In genomic region chr10:79098596-79099015, GRCh38 we compare ENCODE assay signal across 1 cellular context.
TF ChIP-seq lines count a peak whose summit lies in the region.

No MANE protein-coding gene starts in this region.

TF ChIP-seq in GM12878, 131 proteins besides CTCF, POLR2A, EP300 and RAD21 (continued from another document and continues in another):
- TF ChIP-seq CHD2 (IDR thresholded peaks at IDR 0.05; ENCODE audit: borderline replicate concordance, low read depth, low read length) (0 out of 2 replicates have a peak, but pooled peaks have one; percentile 25), BCLAF1 (IDR thresholded peaks at IDR 0.05) (no peak), DPF2 (IDR thresholded peaks at IDR 0.05) (peak; percentile 93), TCF12 (IDR thresholded peaks at IDR 0.05; ENCODE audit: low read depth, low read length) (peak; percentile 93), HDAC2 (IDR thresholded peaks at IDR 0.05) (no peak), HDAC6 (IDR thresholded peaks at IDR 0.05; ENCODE audit: unreplicated experiment) (no peak), HSF1 (IDR thresholded peaks at IDR 0.05; ENCODE audit: low read depth, low read length) (no peak), MTA3 (IDR thresholded peaks at IDR 0.05; ENCODE audit: borderline replicate concordance, low read length) (peak; percentile 84; the same call in 1 of the 2 replicates), HDGF (IDR thresholded peaks at IDR 0.05) (no peak), GABPA (IDR thresholded peaks at IDR 0.05; ENCODE audit: low read depth) (no peak), NBN (IDR thresholded peaks at IDR 0.05) (peak; percentile 76; the same call in 1 of the 2 replicates), NR2F1 (conservative IDR thresholded peaks at IDR 0.05) (peak; percentile 81), SKIL (IDR thresholded peaks at IDR 0.05; ENCODE audit: low read depth, poor library complexity, severe bottlenecking) (peak; percentile 70), MLLT1 (IDR thresholded peaks at IDR 0.05) (peak; percentile 57; the same call in 1 of the 2 replicates), MEF2B (IDR thresholded peaks at IDR 0.05; ENCODE audit: partially characterized antibody, poor library complexity, severe bottlenecking) (no peak), POU2F2 (IDR thresholded peaks at IDR 0.05; ENCODE audit: borderline replicate concordance, low read depth, low read length) (peak; percentile 56; the same call in 1 of the 3 replicates), NRF1 (conservative IDR thresholded peaks at IDR 0.05; ENCODE audit: low read depth, low read length) (no peak), RELB (IDR thresholded peaks at IDR 0.05; ENCODE audit: low read depth) (peak; percentile 67), PRDM15 (CRISPR knock-in tag; IDR thresholded peaks at IDR 0.05) (no peak), MTA2 (IDR thresholded peaks at IDR 0.05; ENCODE audit: low read depth) (peak; percentile 86), IKZF1 (conservative IDR thresholded peaks at IDR 0.05) (peak; percentile 74), EGR1 (IDR thresholded peaks at IDR 0.05; ENCODE audit: borderline replicate concordance in 1 of 2, low read depth in 2 of 2, low read length in 2 of 2) (peak in 1 of 2 experiments; percentile 57; a peak in 2 of 3 replicates), ATF7 (IDR thresholded peaks at IDR 0.05; ENCODE audit: low read depth) (peak; percentile 87), CBFB (IDR thresholded peaks at IDR 0.05; ENCODE audit: low read depth) (peak; percentile 55; the same call in 1 of the 2 replicates), BHLHE40 (IDR thresholded peaks at IDR 0.05; ENCODE audit: borderline replicate concordance in 1 of 2, low read depth in 2 of 2, low read length in 1 of 2) (peak; percentile 90 to 96), RUNX3 (IDR thresholded peaks at IDR 0.05; ENCODE audit: low read length) (peak; percentile 92), ASH2L (IDR thresholded peaks at IDR 0.05; ENCODE audit: borderline replicate concordance, low read depth) (no peak), CEBPZ (IDR thresholded peaks at IDR 0.05; ENCODE audit: low read depth, low read length) (no peak), NFIC (IDR thresholded peaks at IDR 0.05; ENCODE audit: low read depth, low read length) (peak; percentile 31; the same call in 1 of the 2 replicates), CREB1 (IDR thresholded peaks at IDR 0.05; ENCODE audit: low read depth) (peak; percentile 43; the same call in 1 of the 2 replicates), TARDBP (IDR thresholded peaks at IDR 0.05; ENCODE audit: borderline replicate concordance) (no peak), ZNF622 (IDR thresholded peaks at IDR 0.05) (no peak), SIX5 (IDR thresholded peaks at IDR 0.05; ENCODE audit: low read depth, low read length, severe bottlenecking) (no peak), STAT3 (IDR thresholded peaks at IDR 0.05; ENCODE audit: low read depth, low read length) (no peak), SPI1 (IDR thresholded peaks at IDR 0.05; ENCODE audit: borderline replicate concordance, insufficient read depth, low read depth, low read length) (peak; percentile 90), FOS (IDR thresholded peaks at IDR 0.05; ENCODE audit: borderline replicate concordance, extremely low read depth, insufficient read length) (no peak), E4F1 (IDR thresholded peaks at IDR 0.05; ENCODE audit: borderline replicate concordance, partially characterized antibody) (no peak)
